19 cellular contexts compared by ENCODE assay signal in the genomic region with DNA sequence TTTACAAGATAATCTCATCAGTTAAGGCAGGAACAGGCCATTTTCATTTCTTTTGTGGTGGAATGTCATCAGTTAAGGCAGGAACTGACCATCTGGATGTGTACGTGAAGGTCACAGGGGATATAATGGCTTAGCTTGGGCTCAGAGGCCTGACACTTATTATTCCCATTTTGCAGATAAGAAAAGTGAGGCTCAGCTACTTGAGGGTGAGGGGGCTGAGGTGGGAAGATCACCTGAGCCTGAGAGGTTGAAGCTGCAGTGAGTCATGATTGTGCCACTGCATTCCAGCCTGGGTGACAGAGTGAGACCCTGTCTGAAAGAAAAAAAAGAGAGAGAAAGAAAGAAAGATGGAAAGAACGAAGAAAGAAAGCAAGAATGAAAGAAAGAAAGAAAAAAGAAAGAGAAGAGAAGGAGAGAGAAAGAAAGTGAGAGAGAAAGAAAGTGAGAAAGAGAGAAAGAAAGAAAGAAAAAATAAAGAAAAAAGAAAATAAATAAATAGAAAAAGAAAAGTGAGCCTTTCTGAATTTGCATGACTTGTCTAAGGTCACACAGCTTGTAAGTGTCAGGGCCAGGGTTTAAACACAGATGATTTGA.
DNase-seq lines count a peak whose midpoint lies in the region; ATAC-seq, FAIRE-seq and TF ChIP-seq lines count a peak whose summit lies in the region.
"Had no signal": no experiment of that assay in that cellular context is flagged by ENCODE, and none has a peak within 500 bp of the region (broad histone marks: within the 10 kb centered on the region; RNA-seq: fewer than 3 reads in every experiment).

No MANE protein-coding gene starts in this region.

- TF ChIP-seq POLR2A in HepG2 (IDR thresholded peaks at IDR 0.05; ENCODE audit: insufficient read depth in 1 of 2, low read depth in 2 of 2, low read length in 2 of 2) (no peak), right lobe of liver (IDR thresholded peaks at IDR 0.05) (no peak)

- H3K36me3 Mint-ChIP-seq in endodermal cell (ENCODE audit: low read depth) = peaks cover 19% of the 10 kb centered on the region
- H3K36me3 Mint-ChIP-seq: CD14-positive monocyte had no signal

- no peak for TF ChIP-seq RAD21 in HepG2 (CRISPR knock-in tag; IDR thresholded peaks at IDR 0.05)

- 2% methylated on average over 2 of the region's 2 CpGs for WGBS in HepG2 (ENCODE audit: low lambda C conversion rate)
- 50% methylated on average over 1 of the region's 2 CpGs for WGBS in right lobe of liver (ENCODE audit: insufficient coverage, low coverage, low lambda C conversion rate, missing lambda C conversion rate)
- WGBS in endodermal cell (ENCODE audit: insufficient coverage in 1 of 2, insufficient read length in 1 of 2), 2 experiments = 87 to 91% methylated on average over 2 of the region's 2 CpGs

- no peak overlapping the region for H2AFZ ChIP-seq in HepG2 (ENCODE audit: low read length)

- H3K27me3 Mint-ChIP-seq in endodermal cell (ENCODE audit: insufficient read depth) = no peaks in the 10 kb centered on the region

- no peak overlapping the region for H3K27ac ChIP-seq in HepG2 (ENCODE audit: extremely low read length, insufficient read depth, low read length)
- no peak overlapping the region for H3K27ac ChIP-seq in right lobe of liver
- H3K27ac ChIP-seq in endodermal cell (ENCODE audit: low read depth, low read length) = no peak overlapping the region
- H3K27ac ChIP-seq in caudate nucleus (ENCODE audit: low read depth, low read length) = no peak overlapping the region
- H3K27ac ChIP-seq: BLaER1 had no signal

- H3K9me3 Mint-ChIP-seq in endodermal cell = peaks cover 91% of the 10 kb centered on the region

- no peak overlapping the region for H3K9ac ChIP-seq in HepG2 (ENCODE audit: insufficient read depth, low read depth, low read length)
- H3K9ac ChIP-seq in endodermal cell (ENCODE audit: extremely low read depth, low read length, poor library complexity, severe bottlenecking) = no peak overlapping the region
- H3K9ac ChIP-seq: BLaER1 had no signal

- no peak overlapping the region for H3K4me3 ChIP-seq in HepG2 (replicated peaks in 1 of 3; ENCODE audit: insufficient read depth in 1 of 3, low read depth in 2 of 3, low read length in 3 of 3)
- no peak overlapping the region for H3K4me3 ChIP-seq in right lobe of liver
- peak overlapping the region; percentile 18 for H3K4me3 ChIP-seq in endodermal cell (ENCODE audit: low read length)
- H3K4me3 ChIP-seq in BE2C (ENCODE audit: low read depth, low read length) = no peak overlapping the region
- H3K4me3 ChIP-seq: BLaER1, GM12878 had no signal

- in situ Hi-C loops in HepG2 (cut with HindIII; ENCODE audit: extremely low pct_ligation_motif_present, low pct_unique_long_range_greater_than_20kb) = no loop called here

- no peak overlapping the region for H3K4me3 Mint-ChIP-seq in endodermal cell
- H3K4me3 Mint-ChIP-seq: CD14-positive monocyte; CD4-positive, alpha-beta memory T cell had no signal

- no peak for ATAC-seq in HepG2
- no peak for ATAC-seq in right lobe of liver
- ATAC-seq: GM12878, HCT116 had no signal

- H3K27me3 ChIP-seq in HepG2 (ENCODE audit: control insufficient read depth in 1 of 2, insufficient read depth in 2 of 2, low read length in 2 of 2) = no peaks in the 10 kb centered on the region
- H3K27me3 ChIP-seq in right lobe of liver = no peaks in the 10 kb centered on the region
- H3K27me3 ChIP-seq in endodermal cell (ENCODE audit: control insufficient read depth, insufficient read depth, low read length, poor library complexity, severe bottlenecking) = no peaks in the 10 kb centered on the region
- no peaks in the 10 kb centered on the region for H3K27me3 ChIP-seq in BE2C
- H3K27me3 ChIP-seq: BLaER1 had no signal

- no peak for TF ChIP-seq CTCF in HepG2 (CRISPR knock-in tag; IDR thresholded peaks at IDR 0.05)
- no peak for TF ChIP-seq CTCF in right lobe of liver (IDR thresholded peaks at IDR 0.05)
- no peak for TF ChIP-seq CTCF in endodermal cell (conservative IDR thresholded peaks at IDR 0.05)
- TF ChIP-seq CTCF in BE2C (IDR thresholded peaks at IDR 0.05; ENCODE audit: low read depth, low read length) = no peak

- intact Hi-C loops in HepG2 (cut with micrococcal nuclease; ENCODE audit: unreplicated experiment) (no loop called here), right lobe of liver (cut with DNase I) (no loop called here)

- FAIRE-seq in HepG2 (lab: Jason Lieb, UNC) = no peak
- peak; percentile 62 for FAIRE-seq in urothelium cell line (lab: Jason Lieb, UNC)
- FAIRE-seq: GM12878 had no signal

- no peak overlapping the region for H3K4me2 ChIP-seq in HepG2 (ENCODE audit: low read depth, low read length)
- H3K4me2 ChIP-seq: BLaER1 had no signal

- POLR2A ChIA-PET in HepG2 (lab: Yijun Ruan, JAX) = no interaction called here

- no peak for TF ChIP-seq EP300 in HepG2 (IDR thresholded peaks at IDR 0.05; ENCODE audit: low read depth in 2 of 2, low read length in 2 of 2)
- TF ChIP-seq EP300 in HepG2 (CRISPR knock-in tag; IDR thresholded peaks at IDR 0.05; ENCODE audit: borderline replicate concordance) = no peak

- CTCF ChIA-PET in HepG2 (lab: Yijun Ruan, JAX; ENCODE audit: low intra/inter-chr PET ratio, low total read pairs) = no interaction called here

- H3K36me3 ChIP-seq in HepG2 (replicated peaks in 1 of 2; ENCODE audit: control insufficient read depth in 1 of 2, insufficient read depth in 2 of 2, low read length in 2 of 2) = no peaks in the 10 kb centered on the region
- no peaks in the 10 kb centered on the region for H3K36me3 ChIP-seq in right lobe of liver
- H3K36me3 ChIP-seq in endodermal cell (ENCODE audit: control insufficient read depth, insufficient read depth, low read length) = no peaks in the 10 kb centered on the region
- no peaks in the 10 kb centered on the region for H3K36me3 ChIP-seq in BE2C
- H3K36me3 ChIP-seq: BLaER1 had no signal

- H3K4me1 Mint-ChIP-seq in endodermal cell = peaks cover 6% of the 10 kb centered on the region
- H3K4me1 Mint-ChIP-seq: CD14-positive monocyte; CD4-positive, alpha-beta memory T cell had no signal

- DNase-seq in HepG2 (ENCODE audit: low spot score) = no peak
- DNase-seq in right lobe of liver = no peak
- peak; percentile 27 for DNase-seq in HT1080 (ENCODE audit: low read depth)
- no peak for DNase-seq in endodermal cell
- DNase-seq in urothelium cell line (ENCODE audit: low spot score) = no peak
- no peak for DNase-seq in NCI-H2107 treated with DMSO at 0.1 percent for 48 hours (lab: John Stamatoyannopoulos, UW; ENCODE audit: unreplicated experiment)
- no peak for DNase-seq in BE2C
- no peak for DNase-seq in caudate nucleus (lab: John Stamatoyannopoulos, UW)
- DNase-seq: ACHN; CD4-positive, alpha-beta memory T cell; DMS79 treated with DMSO at 0.1 percent for 48 hours; EL; GOT3; H7; KBM-7 had no signal

- H4K20me1 ChIP-seq in HepG2 (ENCODE audit: insufficient read depth, low read length) = no peaks in the 10 kb centered on the region
- H4K20me1 ChIP-seq: BLaER1 had no signal

- BruUV-seq in HepG2 (replicated peaks; lab: Mats Ljungman, UMichigan) = no TSS peak

- H3K79me2 ChIP-seq in HepG2 (ENCODE audit: insufficient read depth, low read length) = no peaks in the 10 kb centered on the region

- H3K9me3 ChIP-seq in HepG2 (ENCODE audit: low read length) = peaks cover 15% of the 10 kb centered on the region
- H3K9me3 ChIP-seq in right lobe of liver = no peaks in the 10 kb centered on the region
- peaks cover 63% of the 10 kb centered on the region for H3K9me3 ChIP-seq in endodermal cell (ENCODE audit: control insufficient read depth, low read length)
- 0 out of 2 replicates have a peak, but pooled peaks cover 4% of the 10 kb centered on the region for H3K9me3 ChIP-seq in BE2C

- H3K4me1 ChIP-seq in HepG2 (ENCODE audit: insufficient read depth, low read length) (no peaks in the 10 kb centered on the region), right lobe of liver (no peaks in the 10 kb centered on the region), endodermal cell (ENCODE audit: control insufficient read depth, insufficient read depth, low read length) (no peaks in the 10 kb centered on the region), BE2C (no peaks in the 10 kb centered on the region)
- H3K4me1 ChIP-seq: BLaER1 had no signal

- no peak overlapping the region for H3K27ac Mint-ChIP-seq in endodermal cell
- H3K27ac Mint-ChIP-seq: CD14-positive monocyte; CD4-positive, alpha-beta memory T cell had no signal
